8 cellular contexts compared by ENCODE assay signal in the genomic region with DNA sequence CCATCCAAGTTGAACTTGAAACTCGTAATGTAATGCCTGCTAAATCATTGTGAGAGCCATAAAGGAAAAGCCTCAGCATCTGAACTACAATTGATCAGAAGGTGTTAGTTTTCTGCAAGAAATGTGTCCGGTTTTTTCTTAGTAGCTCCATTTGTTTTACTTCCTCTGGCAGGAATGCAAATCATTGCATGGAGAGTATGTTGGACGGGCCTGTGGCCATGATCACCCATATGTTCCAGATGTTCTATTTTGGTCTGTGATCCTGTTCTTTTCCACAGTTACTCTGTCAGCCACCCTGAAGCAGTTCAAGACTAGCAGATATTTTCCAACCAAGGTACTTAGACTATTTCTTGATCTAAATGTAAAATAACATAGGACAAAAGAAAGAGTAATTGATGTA.
"Had no signal": no experiment of that assay in that cellular context is flagged by ENCODE, and none has a peak within 500 bp of the region (broad histone marks: within the 10 kb centered on the region; RNA-seq: fewer than 3 reads in every experiment).

No MANE protein-coding gene starts in this region.

- H3K27me3 Mint-ChIP-seq: activated T-cell treated with anti-CD3 and anti-CD28 coated beads, Interleukin-2, amount 50 U/mL, for 24 hours had no signal

- H3K36me3 Mint-ChIP-seq: WTC11 had no signal

- H3K4me3 Mint-ChIP-seq: activated CD4-positive, alpha-beta T cell treated with anti-CD3 and anti-CD28 coated beads, Interleukin-2, amount 10 ng/mL, durations not matched to agents 7 days and 5 days; activated T-cell treated with anti-CD3 and anti-CD28 coated beads, Interleukin-2, amount 50 U/mL, for 24 hours; WTC11 had no signal

- H3K9me3 Mint-ChIP-seq: activated CD4-positive, alpha-beta T cell treated with anti-CD3 and anti-CD28 coated beads, Interleukin-2, amount 10 ng/mL, durations not matched to agents 7 days and 5 days; activated T-cell treated with anti-CD3 and anti-CD28 coated beads, Interleukin-2, amount 50 U/mL, for 24 hours; WTC11 had no signal

- DNase-seq: activated CD4-positive, alpha-beta T cell treated with anti-CD3 and anti-CD28 coated beads, Interleukin-2, amount 10 ng/mL, durations not matched to agents 7 days and 5 days; activated T-cell treated with anti-CD3 and anti-CD28 coated beads, Interleukin-2, amount 50 U/mL, for 24 hours; left ventricle myocardium superior; stimulated activated CD4-positive, alpha-beta T cell treated with anti-CD3 and anti-CD28 coated beads, Interleukin-4, amount 100 ng/mL, for 4 hours; stomach; uterus had no signal

- ATAC-seq: gastroesophageal sphincter, left ventricle myocardium superior had no signal

- H3K27ac Mint-ChIP-seq: activated CD4-positive, alpha-beta T cell treated with anti-CD3 and anti-CD28 coated beads, Interleukin-2, amount 10 ng/mL, durations not matched to agents 7 days and 5 days; activated T-cell treated with anti-CD3 and anti-CD28 coated beads, Interleukin-2, amount 50 U/mL, for 24 hours; WTC11 had no signal
